Comparison of ENCODE assay signal across 17 cellular contexts in genomic region chr2:170276926-170277571, GRCh38.
A peak's percentile ranks its signal among the peaks of the same experiment; 100 is the strongest.
DNase-seq lines count a peak whose midpoint lies in the region; ATAC-seq and TF ChIP-seq lines count a peak whose summit lies in the region.
"Had no signal": no experiment of that assay in that cellular context is flagged by ENCODE, and none has a peak within 500 bp of the region (broad histone marks: within the 10 kb centered on the region; RNA-seq: fewer than 3 reads in every experiment).

No MANE protein-coding gene starts in this region.

- DNase-seq in COR-L47 (lab: John Stamatoyannopoulos, UW) (peak; percentile 81), NCI-H1105 treated with DMSO at 0.1 percent for 48 hours (lab: John Stamatoyannopoulos, UW) (peak; percentile 71), NCI-H748 (lab: John Stamatoyannopoulos, UW; ENCODE audit: unreplicated experiment) (peak; percentile 99), endodermal cell (peak; percentile 54), GM10248 (ENCODE audit: extremely low spot score) (no peak), NCI-H2107 (lab: John Stamatoyannopoulos, UW) (no peak)
- DNase-seq: activated CD4-positive, alpha-beta T cell treated with anti-CD3 and anti-CD28 coated beads, Interleukin-2, amount 10 ng/mL, durations not matched to agents 7 days and 5 days; CD4-positive, CD25-positive, alpha-beta regulatory T cell; left cardiac atrium; midbrain; NCI-H446; right lobe of liver; stimulated activated CD4-positive, alpha-beta T cell treated with anti-CD3 and anti-CD28 coated beads, Interleukin-1b, Interleukin-23, amount 100 ng/mL, for 48 hours had no signal

- peaks cover 6% of the 10 kb centered on the region for H3K9me3 ChIP-seq in endodermal cell (ENCODE audit: control insufficient read depth, low read length)
- H3K9me3 ChIP-seq: body of pancreas, right lobe of liver had no signal

- H3K27me3 Mint-ChIP-seq in endodermal cell (ENCODE audit: insufficient read depth) = no peaks in the 10 kb centered on the region

- H3K9ac ChIP-seq in endodermal cell (ENCODE audit: extremely low read depth, low read length, poor library complexity, severe bottlenecking) = no peak overlapping the region

- no peak overlapping the region for H3K4me3 Mint-ChIP-seq in endodermal cell
- H3K4me3 Mint-ChIP-seq: activated CD4-positive, alpha-beta T cell treated with anti-CD3 and anti-CD28 coated beads, Interleukin-2, amount 10 ng/mL, durations not matched to agents 7 days and 5 days; activated naive CD4-positive, alpha-beta T cell treated with anti-CD3 and anti-CD28 coated beads, Interleukin-2, amount 50 U/mL, for 24 hours; CD4-positive, CD25-positive, alpha-beta regulatory T cell had no signal

- no peak overlapping the region for H3K4me3 ChIP-seq in endodermal cell (ENCODE audit: low read length)
- H3K4me3 ChIP-seq: body of pancreas, right lobe of liver had no signal

- H3K27ac ChIP-seq in endodermal cell (ENCODE audit: low read depth, low read length) = no peak overlapping the region
- H3K27ac ChIP-seq: body of pancreas, right lobe of liver had no signal

- no peaks in the 10 kb centered on the region for H3K36me3 Mint-ChIP-seq in endodermal cell (ENCODE audit: low read depth)
- H3K36me3 Mint-ChIP-seq: activated naive CD4-positive, alpha-beta T cell treated with anti-CD3 and anti-CD28 coated beads, Interleukin-2, amount 50 U/mL, for 24 hours; CD4-positive, CD25-positive, alpha-beta regulatory T cell had no signal

- CTCF ChIA-PET in GM10248 (lab: Yijun Ruan, JAX) = interaction anchor here (1.6 kb wide), 1 partner anchor 38 kb away, joined by 3 read pairs; no protein-coding TSS in a partner anchor

- peaks cover 9% of the 10 kb centered on the region for H3K4me1 Mint-ChIP-seq in endodermal cell
- H3K4me1 Mint-ChIP-seq: activated CD4-positive, alpha-beta T cell treated with anti-CD3 and anti-CD28 coated beads, Interleukin-2, amount 10 ng/mL, durations not matched to agents 7 days and 5 days; activated naive CD4-positive, alpha-beta T cell treated with anti-CD3 and anti-CD28 coated beads, Interleukin-2, amount 50 U/mL, for 24 hours; CD4-positive, CD25-positive, alpha-beta regulatory T cell had no signal

- no peaks in the 10 kb centered on the region for H3K36me3 ChIP-seq in endodermal cell (ENCODE audit: control insufficient read depth, insufficient read depth, low read length)
- H3K36me3 ChIP-seq: right lobe of liver had no signal

- H3K9me3 Mint-ChIP-seq in endodermal cell = peaks cover 5% of the 10 kb centered on the region
- H3K9me3 Mint-ChIP-seq: activated CD4-positive, alpha-beta T cell treated with anti-CD3 and anti-CD28 coated beads, Interleukin-2, amount 10 ng/mL, durations not matched to agents 7 days and 5 days; activated naive CD4-positive, alpha-beta T cell treated with anti-CD3 and anti-CD28 coated beads, Interleukin-2, amount 50 U/mL, for 24 hours had no signal

- WGBS in endodermal cell (ENCODE audit: insufficient coverage in 1 of 2, insufficient read length in 1 of 2), 2 experiments = 43 to 82% methylated on average over 1 to 2 of the region's 2 CpGs

- no peak overlapping the region for H3K27ac Mint-ChIP-seq in endodermal cell
- H3K27ac Mint-ChIP-seq: activated CD4-positive, alpha-beta T cell treated with anti-CD3 and anti-CD28 coated beads, Interleukin-2, amount 10 ng/mL, durations not matched to agents 7 days and 5 days; activated naive CD4-positive, alpha-beta T cell treated with anti-CD3 and anti-CD28 coated beads, Interleukin-2, amount 50 U/mL, for 24 hours; CD4-positive, CD25-positive, alpha-beta regulatory T cell had no signal

- no peak for ATAC-seq in HG03457 (IDR thresholded peaks at IDR 0.05; ENCODE audit: unreplicated experiment)
- ATAC-seq in GM19324 (IDR thresholded peaks at IDR 0.05; ENCODE audit: low FRiP score, unreplicated experiment) = no peak
- ATAC-seq: body of pancreas, left cardiac atrium, right lobe of liver had no signal

- POLR2A ChIA-PET in GM10248 (lab: Yijun Ruan, JAX) = no interaction called here

- no peaks in the 10 kb centered on the region for H3K4me1 ChIP-seq in endodermal cell (ENCODE audit: control insufficient read depth, insufficient read depth, low read length)
- H3K4me1 ChIP-seq: body of pancreas, right lobe of liver had no signal

- no peaks in the 10 kb centered on the region for H3K27me3 ChIP-seq in endodermal cell (ENCODE audit: control insufficient read depth, insufficient read depth, low read length, poor library complexity, severe bottlenecking)
- H3K27me3 ChIP-seq: body of pancreas, right lobe of liver had no signal

- TF ChIP-seq CTCF in endodermal cell (conservative IDR thresholded peaks at IDR 0.05) (no peak), GM10248 (IDR thresholded peaks at IDR 0.05; ENCODE audit: control extremely low read depth, extremely low read depth, low read depth, missing control alignments) (no peak)

Comparison
In these comparisons a context has a peak if more than half of its experiments do, and no peak if none do; other contexts are left out.
1. DNase-seq: peak in COR-L47 (single experiment), NCI-H1105 treated with DMSO at 0.1 percent for 48 hours (single experiment), NCI-H748 (single experiment) and endodermal cell (single experiment); none in GM10248 (single experiment) and NCI-H2107 (single experiment).